8 cellular contexts compared by ENCODE assay signal in the genomic region with DNA sequence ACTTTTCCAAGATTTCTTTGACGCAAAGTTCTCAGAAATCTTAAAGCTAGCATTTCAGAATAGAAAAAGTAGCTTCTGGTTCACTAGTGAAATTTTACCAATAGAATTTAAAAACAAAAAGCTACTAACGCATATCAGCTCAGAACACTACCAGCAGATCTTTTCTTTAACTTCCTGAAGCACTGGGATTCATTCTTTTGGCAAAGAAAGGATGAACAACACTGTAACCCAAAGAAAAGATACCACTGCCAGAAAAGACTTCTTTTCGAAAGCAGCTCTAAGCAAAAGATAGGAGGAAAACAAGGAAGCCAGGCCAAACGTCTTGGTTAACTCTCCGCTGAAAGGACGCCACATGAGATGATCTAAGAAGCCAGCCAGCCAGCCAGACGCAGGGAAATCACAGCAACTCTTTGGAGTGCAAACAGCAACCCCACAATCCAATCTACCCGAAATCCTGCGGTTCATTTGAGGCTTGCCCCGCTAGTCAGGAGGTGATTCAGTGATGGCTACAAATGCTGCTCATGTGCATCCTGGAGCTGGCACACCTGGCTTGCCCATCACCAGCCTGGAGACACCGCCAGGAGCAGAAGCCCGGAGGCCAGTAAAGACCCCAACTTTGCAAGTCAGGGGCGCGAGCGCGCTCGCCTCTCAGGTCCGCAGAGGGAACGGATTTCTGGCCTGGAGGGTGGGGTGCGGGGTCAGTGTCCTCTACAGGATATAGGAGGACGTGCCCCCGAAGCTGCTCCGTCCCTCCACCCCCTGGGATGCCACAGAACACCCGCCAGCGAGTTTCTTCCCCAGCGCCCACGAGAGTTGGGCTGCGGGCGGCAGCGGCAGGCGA. TPM values are rescaled to one million over a fixed set of nuclear protein-coding genes. Genes with fewer than 3 reads are reported as not detected.
DNase-seq lines count a peak whose midpoint lies in the region; ATAC-seq and TF ChIP-seq lines count a peak whose summit lies in the region.

No MANE protein-coding gene starts in this region.

- no peak for TF ChIP-seq CTCF in 22Rv1 (IDR thresholded peaks at IDR 0.05)
- TF ChIP-seq CTCF in activated CD8-positive, alpha-beta T cell treated with anti-CD3 and anti-CD28 coated beads for 36 hours (IDR thresholded peaks at IDR 0.05), result no peak
- no peak for TF ChIP-seq CTCF in mucosa of descending colon (IDR thresholded peaks at IDR 0.05)

- intact Hi-C loops in activated CD8-positive, alpha-beta T cell treated with anti-CD3 and anti-CD28 coated beads for 36 hours (cut with micrococcal nuclease), result no loop called here
- intact Hi-C loops in mucosa of descending colon (cut with DNase I, micrococcal nuclease), result no loop called here

- peak overlapping the region; percentile 71 for H3K27ac ChIP-seq in 22Rv1

- DNase-seq in NCI-H128 (lab: John Stamatoyannopoulos, UW; ENCODE audit: unreplicated experiment) (peak; percentile 72), fibroblast of gingiva (ENCODE audit: low read depth) (peak; percentile 95), mucosa of descending colon (peak; percentile 77 to 80 (median 78)), ureter (ENCODE audit: low spot score) (peak; percentile 86)
- DNase-seq in activated CD8-positive, alpha-beta T cell treated with anti-CD3 and anti-CD28 coated beads for 36 hours, result peak; percentile 49

- no peaks in the 10 kb centered on the region for H3K36me3 ChIP-seq in mucosa of descending colon (ENCODE audit: low read depth)

- no peaks in the 10 kb centered on the region for H3K27me3 Mint-ChIP-seq in activated CD8-positive, alpha-beta T cell treated with anti-CD3 and anti-CD28 coated beads for 36 hours

- H3K9me3 Mint-ChIP-seq in activated CD8-positive, alpha-beta T cell treated with anti-CD3 and anti-CD28 coated beads for 36 hours, result no peaks in the 10 kb centered on the region

- H3K4me1 Mint-ChIP-seq in activated CD8-positive, alpha-beta T cell treated with anti-CD3 and anti-CD28 coated beads for 36 hours (ENCODE audit: low read depth), result no peaks in the 10 kb centered on the region

- POLR2A ChIA-PET in activated CD8-positive, alpha-beta T cell treated with anti-CD3 and anti-CD28 coated beads for 36 hours (lab: Charles Lee), result interaction anchor here (0.6 to 1.2 kb wide), 3 partner anchors 12 to 725 kb away, joined by 3 to 4 read pairs (median 4); a partner anchor contains a TSS

- no peak overlapping the region for H3K27ac Mint-ChIP-seq in activated CD8-positive, alpha-beta T cell treated with anti-CD3 and anti-CD28 coated beads for 36 hours

- no peaks in the 10 kb centered on the region for H3K36me3 Mint-ChIP-seq in activated CD8-positive, alpha-beta T cell treated with anti-CD3 and anti-CD28 coated beads for 36 hours (ENCODE audit: low read depth)

- H3K9me3 ChIP-seq in mucosa of descending colon, result no peaks in the 10 kb centered on the region

- H3K4me3 Mint-ChIP-seq in activated CD8-positive, alpha-beta T cell treated with anti-CD3 and anti-CD28 coated beads for 36 hours, result no peak overlapping the region

- H3K4me3 ChIP-seq in GM08714 (ENCODE audit: low read length), result peak overlapping the region; percentile 19; the same call in 1 of the 2 replicates
- H3K4me3 ChIP-seq in mucosa of descending colon, result peak overlapping the region; percentile 69

- ATAC-seq in activated CD8-positive, alpha-beta T cell treated with anti-CD3 and anti-CD28 coated beads for 36 hours, result no peak
- peak; percentile 41 for ATAC-seq in mucosa of descending colon
- ATAC-seq in HG02623 (IDR thresholded peaks at IDR 0.05; ENCODE audit: unreplicated experiment), result no peak

- peaks cover 20% of the 10 kb centered on the region for H3K4me1 ChIP-seq in mucosa of descending colon (ENCODE audit: low read depth)

- CTCF ChIA-PET in activated CD8-positive, alpha-beta T cell treated with anti-CD3 and anti-CD28 coated beads for 36 hours (lab: Charles Lee), result interaction anchor here (1.1 to 3.0 kb wide), 6 partner anchors 9 to 339 kb away, joined by 3 to 17 read pairs (median 5); no protein-coding TSS in a partner anchor

RNA-seq across cellular contexts. Expression of a gene that starts 0.8 kb away (rescaled TPM):
- 1 to 10 TPM; 2.8 to 3.1 TPM for total RNA-seq in activated CD8-positive, alpha-beta T cell treated with anti-CD3 and anti-CD28 coated beads for 36 hours
- total RNA-seq in mucosa of descending colon (100 to 1,000 TPM in 2 of 3 donors, 10 to 100 TPM in 1; 80.2 to 169 (median 104) TPM), ureter (61.9 TPM)

RNA-seq across cellular contexts. Expression of a gene that starts 54.2 kb away (rescaled TPM):
- 1,000 to 10,000 TPM in 1 of 2 experiments, 100 to 1,000 TPM in 1; 820 to 1,043 TPM for total RNA-seq in activated CD8-positive, alpha-beta T cell treated with anti-CD3 and anti-CD28 coated beads for 36 hours
- 1,000 to 10,000 TPM; 2,195 to 6,222 (median 2,378) TPM for total RNA-seq in mucosa of descending colon
- total RNA-seq in ureter, result 1,626 TPM

Comparison
In these comparisons a context has a peak if more than half of its experiments do, and no peak if none do; other contexts are left out.
1. RNA of a gene that starts 0.8 kb away (total RNA-seq): 80.2 to 169 TPM in mucosa of descending colon and 61.9 TPM in ureter (single experiment); 2.8 to 3.1 TPM in activated CD8-positive, alpha-beta T cell treated with anti-CD3 and anti-CD28 coated beads for 36 hours; every median in the first group is over 10 times any median in the second.
2. Peak in every context shown above with its lines, with median percentiles within 50 percentile points of each other: DNase-seq.